Comparison of ENCODE assay signal across 10 cellular contexts in the genomic region with DNA sequence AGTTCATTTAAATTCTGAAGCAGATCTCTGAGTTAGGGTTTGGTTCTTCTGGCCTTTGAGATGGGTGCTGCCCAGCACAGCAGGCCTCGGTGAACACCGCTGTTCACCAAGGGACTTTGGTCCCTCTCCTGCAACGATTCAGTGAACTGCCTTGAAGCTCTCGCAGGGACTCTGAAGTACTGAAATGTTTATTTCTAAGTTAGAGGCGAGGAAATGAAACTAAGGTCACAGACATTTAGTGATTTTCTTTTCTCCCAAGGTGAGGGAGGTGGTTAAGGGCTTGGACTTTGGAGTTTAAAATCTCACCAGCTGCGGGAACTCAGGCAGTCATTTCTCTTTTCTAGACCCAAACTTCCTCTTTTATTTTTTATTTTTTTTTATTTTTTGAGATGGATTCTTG.
DNase-seq lines count a peak whose midpoint lies in the region; ATAC-seq and TF ChIP-seq lines count a peak whose summit lies in the region.
"Had no signal": no experiment of that assay in that cellular context is flagged by ENCODE, and none has a peak within 500 bp of the region (broad histone marks: within the 10 kb centered on the region; RNA-seq: fewer than 3 reads in every experiment).

No MANE protein-coding gene starts in this region.

- H3K27me3 Mint-ChIP-seq in nephron progenitor cell (ENCODE audit: low read depth, poor library complexity): peaks cover 3% of the 10 kb centered on the region

- TF ChIP-seq CTCF in nephron progenitor cell (IDR thresholded peaks at IDR 0.05): no peak

- ATAC-seq in GM19023 (IDR thresholded peaks at IDR 0.05; ENCODE audit: unreplicated experiment): peak; percentile 91
- peak; percentile 93 for ATAC-seq in HG02610 (IDR thresholded peaks at IDR 0.05; ENCODE audit: unreplicated experiment)
- ATAC-seq in HG03565 (IDR thresholded peaks at IDR 0.05; ENCODE audit: unreplicated experiment): peak; percentile 95
- ATAC-seq: left cardiac atrium had no signal

- peak overlapping the region; percentile 75 for H3K27ac Mint-ChIP-seq in nephron progenitor cell

- H3K4me1 Mint-ChIP-seq in nephron progenitor cell: peaks cover 11% of the 10 kb centered on the region

- H3K36me3 Mint-ChIP-seq in nephron progenitor cell (ENCODE audit: low read depth): peaks cover 90% of the 10 kb centered on the region

- peaks cover 21% of the 10 kb centered on the region for H3K9me3 Mint-ChIP-seq in nephron progenitor cell

- no peak overlapping the region for H3K4me3 Mint-ChIP-seq in nephron progenitor cell

- DNase-seq in nephron progenitor cell (no peak), SW 1271 (lab: John Stamatoyannopoulos, UW) (no peak), CD1c-positive myeloid dendritic cell (ENCODE audit: extremely low spot score) (no peak)
- DNase-seq in stimulated activated naive CD4-positive, alpha-beta T cell (lab: John Stamatoyannopoulos, UW): no peak
- no peak for DNase-seq in activated CD4-positive, alpha-beta T cell treated with anti-CD3 and anti-CD28 coated beads, Interleukin-2, amount 50 U/mL, for 4 hours
- DNase-seq: activated effector memory CD4-positive, alpha-beta T cell treated with Interleukin-2 at 50 U/mL for 16 hours; left cardiac atrium had no signal
